In the genomic region with DNA sequence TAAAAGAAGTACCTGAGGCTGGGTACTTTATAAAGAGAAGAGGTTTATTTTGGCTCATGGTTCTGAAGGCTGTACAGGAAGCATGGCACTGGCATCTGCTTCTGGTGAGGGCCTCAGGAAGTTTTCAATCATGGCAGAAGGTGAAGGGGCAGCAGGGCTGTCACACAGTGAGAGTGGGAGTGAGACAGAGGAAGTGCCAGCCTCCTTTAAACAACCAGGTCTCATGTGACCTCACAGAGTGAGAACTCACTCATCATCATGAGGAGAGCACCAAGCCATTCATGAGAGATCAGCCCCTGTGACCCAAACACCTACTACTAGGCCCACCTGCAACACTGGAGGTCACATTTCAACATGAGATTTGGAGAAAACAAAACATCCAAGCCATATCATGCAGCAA, we compare ENCODE assay signal across 23 cellular contexts. TPM values are rescaled to one million over a fixed set of nuclear protein-coding genes. Genes with fewer than 3 reads are reported as not detected.
A peak's percentile ranks its signal among the peaks of the same experiment; 100 is the strongest.
DNase-seq lines count a peak whose midpoint lies in the region; ATAC-seq and TF ChIP-seq lines count a peak whose summit lies in the region.
"Had no signal": no experiment of that assay in that cellular context is flagged by ENCODE, and none has a peak within 500 bp of the region (broad histone marks: within the 10 kb centered on the region; RNA-seq: fewer than 3 reads in every experiment).

No MANE protein-coding gene starts in this region.

- H2AFZ ChIP-seq in IMR-90 (replicated peaks; ENCODE audit: low read length, poor library complexity): no peak overlapping the region

- peaks cover 13 to 19% of the 10 kb centered on the region in 2 donors for H3K9me3 Mint-ChIP-seq in activated T-cell treated with anti-CD3 and anti-CD28 coated beads, Interleukin-2, amount 50 U/mL, for 72 hours
- H3K9me3 Mint-ChIP-seq in activated T-cell treated with anti-CD3 and anti-CD28 coated beads, Interleukin-2, amount 50 U/mL, for 4 hours: peaks cover 16% of the 10 kb centered on the region
- H3K9me3 Mint-ChIP-seq in activated naive CD8-positive, alpha-beta T cell treated with anti-CD3 and anti-CD28 coated beads for 36 hours: peaks cover 35% of the 10 kb centered on the region
- H3K9me3 Mint-ChIP-seq in progenitor cell of endocrine pancreas (ENCODE audit: low read depth) (peaks cover 6% of the 10 kb centered on the region), endodermal cell (no peaks in the 10 kb centered on the region)
- H3K9me3 Mint-ChIP-seq: CD4-positive, alpha-beta T cell had no signal

- H3K27ac ChIP-seq in IMR-90 (ENCODE audit: insufficient read depth, low read length) (no peak overlapping the region), testis (no peak overlapping the region), endodermal cell (ENCODE audit: low read depth, low read length) (no peak overlapping the region)
- H3K27ac ChIP-seq: esophagus squamous epithelium, SJCRH30 had no signal

- ATAC-seq in activated T-cell treated with anti-CD3 and anti-CD28 coated beads, Interleukin-2, amount 50 U/mL, for 72 hours (replicated peaks in 1 of 2): peak in 1 of 2 donors; percentile 14
- ATAC-seq in activated T-cell treated with anti-CD3 and anti-CD28 coated beads, Interleukin-2, amount 50 U/mL, for 4 hours: no peak
- no peak for ATAC-seq in IMR-90 (ENCODE audit: low read depth)

- dilution Hi-C loops in IMR-90 (cut with HindIII; ENCODE audit: low sequenced_read_pairs, unreplicated experiment): no loop called here

- H2AK5ac ChIP-seq in IMR-90 (ENCODE audit: low read depth, low read length): no peak overlapping the region

- peaks cover 56% of the 10 kb centered on the region for H3K4me1 Mint-ChIP-seq in activated T-cell treated with anti-CD3 and anti-CD28 coated beads, Interleukin-2, amount 50 U/mL, for 72 hours (ENCODE audit: low read depth)
- H3K4me1 Mint-ChIP-seq in activated T-cell treated with anti-CD3 and anti-CD28 coated beads, Interleukin-2, amount 50 U/mL, for 4 hours (ENCODE audit: low read depth): peaks cover 34% of the 10 kb centered on the region
- H3K4me1 Mint-ChIP-seq in activated naive CD8-positive, alpha-beta T cell treated with anti-CD3 and anti-CD28 coated beads for 36 hours: peaks cover 42% of the 10 kb centered on the region
- H3K4me1 Mint-ChIP-seq in progenitor cell of endocrine pancreas (ENCODE audit: low read depth) (peaks cover 3% of the 10 kb centered on the region), endodermal cell (peaks cover 4% of the 10 kb centered on the region)

- TF ChIP-seq RAD21 in IMR-90 (IDR thresholded peaks at IDR 0.05; ENCODE audit: low read length): no peak

- DNase-seq in activated T-cell treated with anti-CD3 and anti-CD28 coated beads, Interleukin-2, amount 50 U/mL, for 72 hours: no peak
- no peak for DNase-seq in activated T-cell treated with anti-CD3 and anti-CD28 coated beads, Interleukin-2, amount 50 U/mL, for 4 hours
- DNase-seq in IMR-90 (no peak), progenitor cell of endocrine pancreas (ENCODE audit: low spot score, unreplicated experiment) (no peak), NCI-H187 treated with DMSO at 0.1 percent for 48 hours (lab: John Stamatoyannopoulos, UW) (no peak), testis (no peak), endodermal cell (no peak)
- DNase-seq in activated naive CD8-positive, alpha-beta T cell treated with anti-CD3 and anti-CD28 coated beads for 36 hours: no peak
- DNase-seq: activated effector memory CD4-positive, alpha-beta T cell treated with Interleukin-2 at 50 U/mL for 16 hours; anterior cingulate cortex; CD4-positive, alpha-beta T cell; cerebellar nuclear complex; DMS153; effector CD4-positive, alpha-beta T cell; esophagus squamous epithelium; mesendoderm; NCI-H1417 treated with DMSO at 0.1 percent for 48 hours; NCI-H2171 treated with DMSO at 0.1 percent for 48 hours; NCI-H69; nephron progenitor cell; SJCRH30 had no signal

- H3K23ac ChIP-seq in IMR-90 (ENCODE audit: low read depth, low read length): no peak overlapping the region

- no peak overlapping the region for H2BK120ac ChIP-seq in IMR-90 (ENCODE audit: low read depth, low read length)

- H3K4me3 ChIP-seq in IMR-90 (ENCODE audit: insufficient read depth, low read depth, low read length) (no peak overlapping the region), testis (no peak overlapping the region), endodermal cell (ENCODE audit: low read length) (no peak overlapping the region)
- H3K4me3 ChIP-seq: esophagus squamous epithelium, SJCRH30, smooth muscle cell had no signal

- peak overlapping the region in 1 of 2 donors; percentile 9 for H3K4me3 Mint-ChIP-seq in activated T-cell treated with anti-CD3 and anti-CD28 coated beads, Interleukin-2, amount 50 U/mL, for 72 hours
- no peak overlapping the region for H3K4me3 Mint-ChIP-seq in activated T-cell treated with anti-CD3 and anti-CD28 coated beads, Interleukin-2, amount 50 U/mL, for 4 hours
- no peak overlapping the region for H3K4me3 Mint-ChIP-seq in activated naive CD8-positive, alpha-beta T cell treated with anti-CD3 and anti-CD28 coated beads for 36 hours
- H3K4me3 Mint-ChIP-seq in progenitor cell of endocrine pancreas (ENCODE audit: low read depth) (no peak overlapping the region), endodermal cell (no peak overlapping the region)
- H3K4me3 Mint-ChIP-seq: CD4-positive, alpha-beta T cell; nephron progenitor cell had no signal

- H3K9ac ChIP-seq in IMR-90 (ENCODE audit: low read depth, low read length) (no peak overlapping the region), endodermal cell (ENCODE audit: extremely low read depth, low read length, poor library complexity, severe bottlenecking) (no peak overlapping the region)

- H3K18ac ChIP-seq in IMR-90 (ENCODE audit: low read depth, low read length): no peak overlapping the region

- peaks cover 25 to 45% of the 10 kb centered on the region in 2 donors for H3K36me3 Mint-ChIP-seq in activated T-cell treated with anti-CD3 and anti-CD28 coated beads, Interleukin-2, amount 50 U/mL, for 72 hours (ENCODE audit: insufficient read depth in 2 of 2)
- no peaks in the 10 kb centered on the region for H3K36me3 Mint-ChIP-seq in activated T-cell treated with anti-CD3 and anti-CD28 coated beads, Interleukin-2, amount 50 U/mL, for 4 hours (ENCODE audit: insufficient read depth)
- peaks cover 38% of the 10 kb centered on the region for H3K36me3 Mint-ChIP-seq in activated naive CD8-positive, alpha-beta T cell treated with anti-CD3 and anti-CD28 coated beads for 36 hours
- H3K36me3 Mint-ChIP-seq in progenitor cell of endocrine pancreas (ENCODE audit: insufficient read depth): no peaks in the 10 kb centered on the region
- H3K36me3 Mint-ChIP-seq in endodermal cell (ENCODE audit: low read depth): no peaks in the 10 kb centered on the region

- no peaks in the 10 kb centered on the region for H3K79me1 ChIP-seq in IMR-90 (ENCODE audit: low read depth in 1 of 2, low read length in 2 of 2)

- H3K4me2 ChIP-seq in IMR-90 (ENCODE audit: low read depth, low read length): no peak overlapping the region
- H3K4me2 ChIP-seq: smooth muscle cell had no signal

- no peak overlapping the region for H3K4ac ChIP-seq in IMR-90 (ENCODE audit: low read depth, low read length)

- H2BK5ac ChIP-seq in IMR-90 (ENCODE audit: low read depth, low read length, poor library complexity, severe bottlenecking): no peak overlapping the region

- TF ChIP-seq CTCF in IMR-90 (conservative IDR thresholded peaks at IDR 0.05; ENCODE audit: low read depth, low read length) (no peak), progenitor cell of endocrine pancreas (IDR thresholded peaks at IDR 0.05; ENCODE audit: unreplicated experiment) (no peak), testis (IDR thresholded peaks at IDR 0.05) (no peak), endodermal cell (conservative IDR thresholded peaks at IDR 0.05) (no peak)

- H2BK20ac ChIP-seq in IMR-90 (ENCODE audit: low read depth, low read length): no peak overlapping the region

- POLR2A ChIA-PET in IMR-90 (lab: Charles Lee; ENCODE audit: unreplicated experiment): no interaction called here

- CTCF ChIA-PET in IMR-90 (lab: Yijun Ruan, JAX): no interaction called here

- H3K9me1 ChIP-seq in IMR-90 (ENCODE audit: insufficient read depth, low read length): no peaks in the 10 kb centered on the region

- no peaks in the 10 kb centered on the region for H3K27me3 Mint-ChIP-seq in activated T-cell treated with anti-CD3 and anti-CD28 coated beads, Interleukin-2, amount 50 U/mL, for 72 hours (ENCODE audit: low read depth)
- no peaks in the 10 kb centered on the region for H3K27me3 Mint-ChIP-seq in activated T-cell treated with anti-CD3 and anti-CD28 coated beads, Interleukin-2, amount 50 U/mL, for 4 hours (ENCODE audit: low read depth)
- H3K27me3 Mint-ChIP-seq in activated naive CD8-positive, alpha-beta T cell treated with anti-CD3 and anti-CD28 coated beads for 36 hours: no peaks in the 10 kb centered on the region
- peaks cover 29% of the 10 kb centered on the region for H3K27me3 Mint-ChIP-seq in progenitor cell of endocrine pancreas
- peaks cover 13% of the 10 kb centered on the region for H3K27me3 Mint-ChIP-seq in endodermal cell (ENCODE audit: insufficient read depth)
- H3K27me3 Mint-ChIP-seq: CD4-positive, alpha-beta T cell had no signal

- H3K36me3 ChIP-seq in IMR-90 (ENCODE audit: control insufficient read depth, insufficient read depth, low read length): no peaks in the 10 kb centered on the region
- no peaks in the 10 kb centered on the region for H3K36me3 ChIP-seq in testis (ENCODE audit: low read depth, missing control alignments)
- no peaks in the 10 kb centered on the region for H3K36me3 ChIP-seq in endodermal cell (ENCODE audit: control insufficient read depth, insufficient read depth, low read length)
- H3K36me3 ChIP-seq: esophagus squamous epithelium, SJCRH30 had no signal

- in situ Hi-C loops in IMR-90 (cut with MboI; ENCODE audit: low sequenced_read_pairs): no loop called here

- TF ChIP-seq POLR2A in IMR-90 (IDR thresholded peaks at IDR 0.05; ENCODE audit: low read depth, low read length): no peak
- TF ChIP-seq POLR2A in testis (IDR thresholded peaks at IDR 0.05): no peak

- intact Hi-C loops in IMR-90 (cut with micrococcal nuclease) (no loop called here), testis (cut with DNase I; ENCODE audit: low total_unique reads) (no loop called here)

- H3K4me1 ChIP-seq in IMR-90 (ENCODE audit: control insufficient read depth, insufficient read depth, low read length) (no peaks in the 10 kb centered on the region; the same call in 1 of the 2 replicates), testis (peaks cover 6% of the 10 kb centered on the region), endodermal cell (ENCODE audit: control insufficient read depth, insufficient read depth, low read length) (no peaks in the 10 kb centered on the region)

- no peak overlapping the region for H3K14ac ChIP-seq in IMR-90 (replicated peaks; ENCODE audit: low read depth, low read length)

- no TSS peak for BruUV-seq in IMR-90 (replicated peaks; lab: Mats Ljungman, UMichigan)

- no peak overlapping the region for H2AK9ac ChIP-seq in IMR-90 (replicated peaks; ENCODE audit: low read depth, low read length, poor library complexity)

- H3K27me3 ChIP-seq in IMR-90 (ENCODE audit: control insufficient read depth, insufficient read depth, low read length): peaks cover 5% of the 10 kb centered on the region
- no peaks in the 10 kb centered on the region for H3K27me3 ChIP-seq in testis
- no peaks in the 10 kb centered on the region for H3K27me3 ChIP-seq in endodermal cell (ENCODE audit: control insufficient read depth, insufficient read depth, low read length, poor library complexity, severe bottlenecking)
- H3K27me3 ChIP-seq: SJCRH30 had no signal

- H2BK15ac ChIP-seq in IMR-90 (ENCODE audit: low read depth, low read length): 0 out of 3 replicates have a peak overlapping the region, but pooled peaks have one; percentile 55

- no peak overlapping the region for H4K5ac ChIP-seq in IMR-90 (ENCODE audit: low read depth, low read length)

- no peak overlapping the region for H3K56ac ChIP-seq in IMR-90 (ENCODE audit: extremely low read depth, insufficient read depth, low read length)

- H3K9me3 ChIP-seq in IMR-90 (ENCODE audit: control insufficient read depth, insufficient read depth, low read length): peaks cover 10% of the 10 kb centered on the region
- H3K9me3 ChIP-seq in testis: no peaks in the 10 kb centered on the region
- H3K9me3 ChIP-seq in endodermal cell (ENCODE audit: control insufficient read depth, low read length): no peaks in the 10 kb centered on the region
- H3K9me3 ChIP-seq: esophagus squamous epithelium had no signal

- peak overlapping the region; percentile 58 for H3K27ac Mint-ChIP-seq in activated T-cell treated with anti-CD3 and anti-CD28 coated beads, Interleukin-2, amount 50 U/mL, for 72 hours
- peak overlapping the region; percentile 57 for H3K27ac Mint-ChIP-seq in activated naive CD8-positive, alpha-beta T cell treated with anti-CD3 and anti-CD28 coated beads for 36 hours
- peak overlapping the region; percentile 67 for H3K27ac Mint-ChIP-seq in progenitor cell of endocrine pancreas
- H3K27ac Mint-ChIP-seq in endodermal cell: no peak overlapping the region
- H3K27ac Mint-ChIP-seq: CD4-positive, alpha-beta T cell; nephron progenitor cell had no signal

- H4K91ac ChIP-seq in IMR-90 (ENCODE audit: insufficient read depth, low read depth, low read length): no peak overlapping the region

- no peaks in the 10 kb centered on the region for H4K20me1 ChIP-seq in IMR-90 (ENCODE audit: insufficient read depth, low read length)

- H4K8ac ChIP-seq in IMR-90 (ENCODE audit: low read depth in 2 of 2, low read length in 2 of 2): no peak overlapping the region

RNA-seq across cellular contexts. Expression of a gene that starts 9.3 kb away (rescaled TPM):
- total RNA-seq in activated T-cell treated with anti-CD3 and anti-CD28 coated beads, Interleukin-2, amount 50 U/mL, for 72 hours: 100 to 1,000 TPM; 128 to 132 TPM
- 10 to 100 TPM; 52.9 to 72.4 (median 69.6) TPM for total RNA-seq in activated T-cell treated with anti-CD3 and anti-CD28 coated beads, Interleukin-2, amount 50 U/mL, for 4 hours
- total RNA-seq in IMR-90 (2012; rRNA removed) (52.0 and 52.2 TPM in 2 replicates), progenitor cell of endocrine pancreas (0.73 and 0.96 TPM in 2 replicates), testis (10 to 100 TPM; 20.8 to 25.7 TPM), endodermal cell (1 to 10 TPM in 1 of 2 donors, under 1 TPM in 1; 0.80 to 1.1 TPM)
- polyA plus RNA-seq in IMR-90 (2012; rRNA removed) (44.8 and 45.0 TPM in 2 replicates), testis (ENCODE audit: insufficient read depth, low read depth, low replicate concordance) (22.2 TPM)
- 37.9 and 67.2 TPM in 2 replicates for polyA plus RNA-seq in IMR-90 (2012; cell fraction: cytosol; rRNA removed)
- 19.1 and 28.3 TPM in 2 replicates for polyA plus RNA-seq in IMR-90 (2012; cell fraction: nucleus; rRNA removed; ENCODE audit: low replicate concordance)
- 10 to 100 TPM; 84.2 to 84.8 TPM for total RNA-seq in activated naive CD8-positive, alpha-beta T cell treated with anti-CD3 and anti-CD28 coated beads for 36 hours
- polyA plus RNA-seq in endodermal cell (2013, experiment 1 of 2): 5.2 TPM
- polyA plus RNA-seq in endodermal cell (2013, experiment 2 of 2): 7.0 TPM
- total RNA-seq: HT-29 had no signal

Comparison
In these comparisons a context has a peak if more than half of its experiments do, and no peak if none do; other contexts are left out.
1. RNA of a gene that starts 9.3 kb away (total RNA-seq): 128 to 132 TPM in activated T-cell treated with anti-CD3 and anti-CD28 coated beads, Interleukin-2, amount 50 U/mL, for 72 hours, 84.2 to 84.8 TPM in activated naive CD8-positive, alpha-beta T cell treated with anti-CD3 and anti-CD28 coated beads for 36 hours, 52.9 to 72.4 TPM in activated T-cell treated with anti-CD3 and anti-CD28 coated beads, Interleukin-2, amount 50 U/mL, for 4 hours, 52.0 to 52.2 TPM in IMR-90 and 20.8 to 25.7 TPM in testis; 0.80 to 1.1 TPM in endodermal cell and 0.73 to 0.96 TPM in progenitor cell of endocrine pancreas; every median in the first group is over 10 times any median in the second.